13 cellular contexts compared by ENCODE assay signal in genomic region chr11:17547051-17547577, GRCh38. TPM values are rescaled to one million over a fixed set of nuclear protein-coding genes. Genes with fewer than 3 reads are reported as not detected.
DNase-seq lines count a peak whose midpoint lies in the region; ATAC-seq and TF ChIP-seq lines count a peak whose summit lies in the region.
"Had no signal": no experiment of that assay in that cellular context is flagged by ENCODE, and none has a peak within 500 bp of the region (broad histone marks: within the 10 kb centered on the region; RNA-seq: fewer than 3 reads in every experiment).

Gene OTOG (plus strand): TSS chr11:17547259. CDS start chr11:17547373, 114 bp downstream.

- peaks cover 25% of the 10 kb centered on the region for H3K4me1 Mint-ChIP-seq in Calu3 (ENCODE audit: low read depth, unreplicated experiment)

- H3K27me3 Mint-ChIP-seq in Calu3 (ENCODE audit: unreplicated experiment): peaks cover 54% of the 10 kb centered on the region

- TF ChIP-seq CTCF in Calu3 (IDR thresholded peaks at IDR 0.05; ENCODE audit: unreplicated experiment): no peak

- no peak for TF ChIP-seq EP300 in Ishikawa (IDR thresholded peaks at IDR 0.05; ENCODE audit: borderline replicate concordance)

- H3K27me3 ChIP-seq in NT2/D1 (ENCODE audit: insufficient read depth, insufficient read length) (peaks cover 18% of the 10 kb centered on the region), iPS-15b (ENCODE audit: control insufficient read depth, insufficient read depth, low read length) (peaks cover 32% of the 10 kb centered on the region)
- H3K27me3 ChIP-seq: BLaER1 treated with 17β-estradiol and CSF1 and Interleukin-3, amounts not matched to agents 10 nM and 100 nM had no signal

- no peak within 1 kb of the TSS for H3K27ac Mint-ChIP-seq in Calu3 (ENCODE audit: unreplicated experiment)

- H3K9ac ChIP-seq in NT2/D1 (ENCODE audit: insufficient read length, low read depth) (peak within 1 kb of the TSS; percentile 64), iPS-15b (ENCODE audit: low read depth, low read length) (peak within 1 kb of the TSS; percentile 13)
- H3K9ac ChIP-seq: BLaER1 treated with 17β-estradiol and CSF1 and Interleukin-3, amounts not matched to agents 10 nM and 100 nM had no signal

- H3K9me3 ChIP-seq in NT2/D1 (ENCODE audit: insufficient read depth, low read length) (no peaks in the 10 kb centered on the region), iPS-15b (ENCODE audit: control insufficient read depth, insufficient read depth, low read length) (no peaks in the 10 kb centered on the region)
- H3K9me3 ChIP-seq: mucosa of descending colon had no signal

- TF ChIP-seq RAD21 in Ishikawa (IDR thresholded peaks at IDR 0.05; ENCODE audit: low read depth): no peak

- ATAC-seq in GM21723 (IDR thresholded peaks at IDR 0.05; ENCODE audit: unreplicated experiment): no peak
- ATAC-seq: mucosa of descending colon had no signal

- DNase-seq in Calu3 (peak; percentile 30), NT2/D1 (ENCODE audit: low read depth, low spot score) (no peak), GM03348 (ENCODE audit: low spot score) (no peak)
- DNase-seq in stimulated activated CD4-positive, alpha-beta T cell treated with anti-CD3 and anti-CD28 coated beads, Interleukin-2, amount 100 ng/mL, for 24 hours: no peak
- no peak for DNase-seq in activated naive CD4-positive, alpha-beta T cell treated with Interleukin-2 at 50 U/mL for 16 hours
- DNase-seq: mucosa of descending colon, small intestine had no signal

- H3K4me3 Mint-ChIP-seq in Calu3 (ENCODE audit: low read depth, unreplicated experiment): peak within 1 kb of the TSS; percentile 44

- H3K36me3 ChIP-seq in NT2/D1 (ENCODE audit: insufficient read depth, insufficient read length, low read length): no peaks in the 10 kb centered on the region
- H3K36me3 ChIP-seq in iPS-15b (ENCODE audit: control insufficient read depth, insufficient read depth, low read length): no peaks in the 10 kb centered on the region
- H3K36me3 ChIP-seq: BLaER1 treated with 17β-estradiol and CSF1 and Interleukin-3, amounts not matched to agents 10 nM and 100 nM had no signal

- BruUV-seq in Calu3 (replicated peaks; lab: Mats Ljungman, UMichigan): no TSS peak

- H3K4me1 ChIP-seq in NT2/D1 (ENCODE audit: insufficient read depth, insufficient read length): peaks cover 15% of the 10 kb centered on the region
- H3K4me1 ChIP-seq in iPS-15b (ENCODE audit: control insufficient read depth, insufficient read depth, low read length): peaks cover 6% of the 10 kb centered on the region

- intact Hi-C loops in Calu3 (cut with micrococcal nuclease; ENCODE audit: unreplicated experiment): no loop called here

- CTCF ChIA-PET in Calu3 (lab: Charles Lee): no interaction called here

- peaks cover 11% of the 10 kb centered on the region for H3K36me3 Mint-ChIP-seq in Calu3 (ENCODE audit: insufficient read depth, unreplicated experiment)
- H3K36me3 Mint-ChIP-seq: brain had no signal

- H3K9me3 Mint-ChIP-seq in Calu3 (ENCODE audit: low read depth, unreplicated experiment): peaks cover 2% of the 10 kb centered on the region

- H3K4me3 ChIP-seq in NT2/D1 (ENCODE audit: insufficient read length, low read depth) (peak within 1 kb of the TSS; percentile 37), iPS-15b (ENCODE audit: low read depth, low read length) (peak within 1 kb of the TSS; percentile 58)
- H3K4me3 ChIP-seq: BLaER1 treated with 17β-estradiol and CSF1 and Interleukin-3, amounts not matched to agents 10 nM and 100 nM; mucosa of descending colon had no signal

TF ChIP-seq in Ishikawa, 13 proteins besides CTCF, POLR2A, EP300 and RAD21:
- TF ChIP-seq TCF12 (IDR thresholded peaks at IDR 0.05; ENCODE audit: low read depth) (no peak), CREB1 (IDR thresholded peaks at IDR 0.05; ENCODE audit: low read depth) (no peak), MAX (IDR thresholded peaks at IDR 0.05) (0 out of 2 replicates have a peak, but pooled peaks have one; percentile 54), NFIC (IDR thresholded peaks at IDR 0.05) (peak; percentile 89)

RNA-seq across cellular contexts. Expression of gene OTOG, which starts in this region (rescaled TPM):
- total RNA-seq in Calu3 (2022): 0.32 TPM in 1 of 2 replicates, not detected in the other
- total RNA-seq: fibroblast of villous mesenchyme had no signal

Comparison
In these comparisons a context has a peak if more than half of its experiments do, and no peak if none do; other contexts are left out.
1. Peak in DNase-seq in Calu3; RNA of the gene not detected or under 1 TPM.